Comparison of ENCODE assay signal across 8 cellular contexts in genomic region chr14:104977681-104978647, GRCh38. TPM values are rescaled to one million over a fixed set of nuclear protein-coding genes. Genes with fewer than 3 reads are reported as not detected.
DNase-seq lines count a peak whose midpoint lies in the region; ATAC-seq and TF ChIP-seq lines count a peak whose summit lies in the region.

Gene AHNAK2 (minus strand): TSS chr14:104978374. CDS start chr14:104978237, 137 bp downstream.

- H3K9me3 Mint-ChIP-seq in H9, result no peaks in the 10 kb centered on the region; a peak in 1 of 5 replicates
- no peaks in the 10 kb centered on the region for H3K9me3 Mint-ChIP-seq in activated T-helper 1 cell treated with anti-CD3 and anti-CD28 coated beads, Interleukin-12 subunit alpha, Interleukin-12 subunit beta, Interleukin-2, Interleukin-4 antibody, amounts not matched to agents 30 ng/mL and 10 ng/mL and 1 ng/mL, durations not matched to agents 14 hours and 24 hours and 36 hours
- H3K9me3 Mint-ChIP-seq in naive thymus-derived CD4-positive, alpha-beta T cell, result no peaks in the 10 kb centered on the region

- H3K36me3 ChIP-seq in naive thymus-derived CD4-positive, alpha-beta T cell (ENCODE audit: control insufficient read depth in 2 of 3, insufficient read depth in 3 of 3, low read length in 3 of 3), result no peaks in the 10 kb centered on the region
- no peaks in the 10 kb centered on the region for H3K36me3 ChIP-seq in testis (ENCODE audit: low read depth, missing control alignments)

- no peaks in the 10 kb centered on the region for H3K23me2 ChIP-seq in H9 (ENCODE audit: insufficient read length, low read depth, low read length, poor library complexity, severe bottlenecking)

- H3T11ph ChIP-seq in H9 (ENCODE audit: low read length), result no peak within 1 kb of the TSS

- no peaks in the 10 kb centered on the region for H3K79me2 ChIP-seq in H9 (ENCODE audit: insufficient read depth, low read length)

- DNase-seq in A172 (ENCODE audit: low spot score) (peak; percentile 45), H9 (peak; percentile 92), NOMO-1 treated with dmso at 0.1 percent for 144 hours (lab: John Stamatoyannopoulos, UW; ENCODE audit: unreplicated experiment) (peak; percentile 14), fibroblast of pulmonary artery (ENCODE audit: low read depth) (peak; percentile 70), testis (peak; percentile 79)
- DNase-seq in activated T-helper 1 cell treated with anti-CD3 and anti-CD28 coated beads, Interleukin-12 subunit alpha, Interleukin-12 subunit beta, Interleukin-2, Interleukin-4 antibody, amounts not matched to agents 30 ng/mL and 10 ng/mL and 1 ng/mL, durations not matched to agents 14 hours and 24 hours and 36 hours (ENCODE audit: low spot score), result peak; percentile 62
- DNase-seq in naive thymus-derived CD4-positive, alpha-beta T cell, result peak in 5 of 9 donors; percentile 22 to 77 (median 32)

- peak within 1 kb of the TSS; percentile 72 to 88 for H3K4me3 Mint-ChIP-seq in H9
- peak within 1 kb of the TSS; percentile 81 for H3K4me3 Mint-ChIP-seq in activated T-helper 1 cell treated with anti-CD3 and anti-CD28 coated beads, Interleukin-12 subunit alpha, Interleukin-12 subunit beta, Interleukin-2, Interleukin-4 antibody, amounts not matched to agents 30 ng/mL and 10 ng/mL and 1 ng/mL, durations not matched to agents 14 hours and 24 hours and 36 hours
- H3K4me3 Mint-ChIP-seq in naive thymus-derived CD4-positive, alpha-beta T cell, result peak within 1 kb of the TSS; percentile 70 to 92 (median 84)

- H2BK20ac ChIP-seq in H9 (ENCODE audit: low read depth, low read length, poor library complexity, severe bottlenecking), result no peak within 1 kb of the TSS

- H3K9me3 ChIP-seq in H9 (ENCODE audit: control insufficient read depth, low read depth, low read length) (no peaks in the 10 kb centered on the region), testis (no peaks in the 10 kb centered on the region)
- no peaks in the 10 kb centered on the region for H3K9me3 ChIP-seq in naive thymus-derived CD4-positive, alpha-beta T cell (ENCODE audit: control insufficient read depth in 2 of 3, low read length in 3 of 3)

- CTCF ChIA-PET in naive thymus-derived CD4-positive, alpha-beta T cell (lab: Charles Lee), result interaction anchor here (0.6 to 4.6 kb wide), 3 partner anchors 42 to 68 kb away, joined by 3 to 54 read pairs (median 4); no protein-coding TSS in a partner anchor

- POLR2A ChIA-PET in naive thymus-derived CD4-positive, alpha-beta T cell (lab: Charles Lee), result interaction anchor here (0.6 kb wide), 1 partner anchor 57 kb away, joined by 3 read pairs; no protein-coding TSS in a partner anchor

- WGBS in H9 (ENCODE audit: extremely low coverage, insufficient read length, low lambda C conversion rate), result no CpG with 5 or more reads among the region's 111 CpGs
- WGBS in testis, 2 donors, result 6 to 39% methylated on average over 16 to 70 of the region's 111 CpGs

- peaks cover 61% of the 10 kb centered on the region for H3K27me3 Mint-ChIP-seq in H9 (ENCODE audit: low read depth)
- peaks cover 22% of the 10 kb centered on the region for H3K27me3 Mint-ChIP-seq in activated T-helper 1 cell treated with anti-CD3 and anti-CD28 coated beads, Interleukin-12 subunit alpha, Interleukin-12 subunit beta, Interleukin-2, Interleukin-4 antibody, amounts not matched to agents 30 ng/mL and 10 ng/mL and 1 ng/mL, durations not matched to agents 14 hours and 24 hours and 36 hours (ENCODE audit: insufficient read depth)
- peaks cover 8 to 33% (median 16%) of the 10 kb centered on the region in 5 donors for H3K27me3 Mint-ChIP-seq in naive thymus-derived CD4-positive, alpha-beta T cell

- no peak within 1 kb of the TSS for H4K91ac ChIP-seq in H9 (ENCODE audit: insufficient read length, low read depth, low read length)

- no peak within 1 kb of the TSS for H3K4ac ChIP-seq in H9 (ENCODE audit: low read depth, low read length)

- H2AK5ac ChIP-seq in H9 (ENCODE audit: insufficient read length, low read length), result no peak within 1 kb of the TSS

- no peak within 1 kb of the TSS for H2BK5ac ChIP-seq in H9 (ENCODE audit: insufficient read length, low read length)

- H3K4me2 ChIP-seq in H9 (ENCODE audit: insufficient read depth, insufficient read length, low read length), result peak within 1 kb of the TSS; percentile 46

- H2BK120ac ChIP-seq in H9 (ENCODE audit: low read depth, low read length, poor library complexity, severe bottlenecking), result no peak within 1 kb of the TSS

- no peak within 1 kb of the TSS for H3K27ac Mint-ChIP-seq in H9
- H3K27ac Mint-ChIP-seq in activated T-helper 1 cell treated with anti-CD3 and anti-CD28 coated beads, Interleukin-12 subunit alpha, Interleukin-12 subunit beta, Interleukin-2, Interleukin-4 antibody, amounts not matched to agents 30 ng/mL and 10 ng/mL and 1 ng/mL, durations not matched to agents 14 hours and 24 hours and 36 hours, result no peak within 1 kb of the TSS
- H3K27ac Mint-ChIP-seq in naive thymus-derived CD4-positive, alpha-beta T cell, result peak within 1 kb of the TSS in 2 of 9 donors; percentile 51 to 82

- H4K8ac ChIP-seq in H9 (replicated peaks; ENCODE audit: insufficient read length, low read depth, low read length), result no peak within 1 kb of the TSS

- H3K27ac ChIP-seq in H9 (ENCODE audit: insufficient read length, low read depth, low read length) (no peak within 1 kb of the TSS), testis (no peak within 1 kb of the TSS)
- no peak within 1 kb of the TSS for H3K27ac ChIP-seq in naive thymus-derived CD4-positive, alpha-beta T cell (ENCODE audit: low read depth, low read length)

- H3K4me1 Mint-ChIP-seq in H9, result peaks cover 11 to 24% of the 10 kb centered on the region in 2 experiments
- H3K4me1 Mint-ChIP-seq in activated T-helper 1 cell treated with anti-CD3 and anti-CD28 coated beads, Interleukin-12 subunit alpha, Interleukin-12 subunit beta, Interleukin-2, Interleukin-4 antibody, amounts not matched to agents 30 ng/mL and 10 ng/mL and 1 ng/mL, durations not matched to agents 14 hours and 24 hours and 36 hours (ENCODE audit: low read depth), result peaks cover 11% of the 10 kb centered on the region
- H3K4me1 Mint-ChIP-seq in naive thymus-derived CD4-positive, alpha-beta T cell, result peaks cover 5 to 19% (median 13%) of the 10 kb centered on the region in 7 donors

- intact Hi-C loops in activated T-helper 1 cell treated with anti-CD3 and anti-CD28 coated beads, Interleukin-12 subunit alpha, Interleukin-12 subunit beta, Interleukin-2, Interleukin-4 antibody, amounts not matched to agents 30 ng/mL and 10 ng/mL and 1 ng/mL, durations not matched to agents 14 hours and 24 hours and 36 hours (cut with micrococcal nuclease), result loop anchor here (2.0 to 5.0 kb wide), 3 partner anchors 46 to 374 kb away; no protein-coding TSS in a partner anchor
- intact Hi-C loops in naive thymus-derived CD4-positive, alpha-beta T cell (cut with micrococcal nuclease), result loop anchor here in 1 of 2 donors (5.0 kb wide), 1 partner anchor 89 kb away; the partner anchor contains the start of gene GPR132
- intact Hi-C loops in testis (cut with DNase I; ENCODE audit: low total_unique reads), result loop anchor here (10.0 kb wide), 1 partner anchor 47 kb away; the partner anchor contains the start of gene CDCA4

- H3K36me3 Mint-ChIP-seq in H9 (ENCODE audit: insufficient read depth in 1 of 3, low read depth in 3 of 3), result no peaks in the 10 kb centered on the region
- no peaks in the 10 kb centered on the region for H3K36me3 Mint-ChIP-seq in activated T-helper 1 cell treated with anti-CD3 and anti-CD28 coated beads, Interleukin-12 subunit alpha, Interleukin-12 subunit beta, Interleukin-2, Interleukin-4 antibody, amounts not matched to agents 30 ng/mL and 10 ng/mL and 1 ng/mL, durations not matched to agents 14 hours and 24 hours and 36 hours (ENCODE audit: low read depth)
- H3K36me3 Mint-ChIP-seq in naive thymus-derived CD4-positive, alpha-beta T cell, result peaks cover 0 to 3% (median 0%) of the 10 kb centered on the region in 5 donors

- ATAC-seq in naive thymus-derived CD4-positive, alpha-beta T cell, result peak; percentile 79
- no peak for ATAC-seq in HG02885 (IDR thresholded peaks at IDR 0.05; ENCODE audit: poor library complexity, unreplicated experiment)

- TF ChIP-seq CTCF in H9 (conservative IDR thresholded peaks at IDR 0.05), result no peak
- no peak for TF ChIP-seq CTCF in fibroblast of pulmonary artery (IDR thresholded peaks at IDR 0.05; ENCODE audit: low read length, missing control alignments)
- no peak for TF ChIP-seq CTCF in testis (IDR thresholded peaks at IDR 0.05)

- H3K4me3 ChIP-seq in fibroblast of pulmonary artery (replicated peaks; ENCODE audit: low read depth, low read length), result peak within 1 kb of the TSS; percentile 51
- H3K4me3 ChIP-seq in naive thymus-derived CD4-positive, alpha-beta T cell (ENCODE audit: low read length), result no peak within 1 kb of the TSS
- peak within 1 kb of the TSS; percentile 44 to 50 for H3K4me3 ChIP-seq in testis

- H2AFZ ChIP-seq in H9 (ENCODE audit: low read length), result no peak within 1 kb of the TSS

- no peak within 1 kb of the TSS for H3K18ac ChIP-seq in H9 (ENCODE audit: insufficient read length, low read depth, low read length)

- H3K79me1 ChIP-seq in H9 (ENCODE audit: insufficient read depth, low read depth, low read length, poor library complexity, severe bottlenecking), result no peaks in the 10 kb centered on the region

- H3K4me1 ChIP-seq in H9 (ENCODE audit: insufficient read depth, low read length), result no peaks in the 10 kb centered on the region
- H3K4me1 ChIP-seq in naive thymus-derived CD4-positive, alpha-beta T cell (ENCODE audit: control insufficient read depth in 2 of 2, insufficient read depth in 2 of 2, low read length in 2 of 2), result peaks cover 0 to 7% of the 10 kb centered on the region in 2 donors
- peaks cover 16% of the 10 kb centered on the region for H3K4me1 ChIP-seq in testis

- H3K14ac ChIP-seq in H9 (ENCODE audit: insufficient read depth, low read length), result no peak within 1 kb of the TSS

- no peak within 1 kb of the TSS for H4K5ac ChIP-seq in H9 (ENCODE audit: insufficient read length, low read depth, low read length)

- H2BK15ac ChIP-seq in H9 (ENCODE audit: low read depth, low read length), result no peak within 1 kb of the TSS

- peaks cover 7% of the 10 kb centered on the region for H4K20me1 ChIP-seq in H9 (ENCODE audit: control insufficient read depth, insufficient read depth, insufficient read length)

- H3K23ac ChIP-seq in H9 (ENCODE audit: insufficient read length, low read depth, low read length), result no peak within 1 kb of the TSS

- TF ChIP-seq POLR2A in testis (IDR thresholded peaks at IDR 0.05), result no peak

- H3K9ac ChIP-seq in H9 (ENCODE audit: extremely low read depth, insufficient read length, low read length), result no peak within 1 kb of the TSS

- no peak within 1 kb of the TSS for H3K56ac ChIP-seq in H9 (ENCODE audit: insufficient read length, low read depth, low read length)

- H2BK12ac ChIP-seq in H9 (ENCODE audit: insufficient read length, low read depth, low read length), result no peak within 1 kb of the TSS

- peaks cover 14% of the 10 kb centered on the region; the same call in 1 of the 2 replicates for H3K27me3 ChIP-seq in H9 (ENCODE audit: insufficient read depth, low read length)
- H3K27me3 ChIP-seq in naive thymus-derived CD4-positive, alpha-beta T cell (ENCODE audit: control insufficient read depth in 2 of 2, insufficient read depth in 2 of 2, low read length in 2 of 2), result peaks cover 0 to 8% of the 10 kb centered on the region in 2 donors
- H3K27me3 ChIP-seq in testis, result no peaks in the 10 kb centered on the region

RNA-seq across cellular contexts. Expression of gene AHNAK2, which starts in this region (rescaled TPM):
- 162 and 191 TPM in 2 replicates for total RNA-seq in A172 (2014; rRNA removed; shearing (Covaris generic))
- total RNA-seq in H9 (2021), result 2.3 and 2.8 TPM in 2 replicates
- 0.02 and 0.05 TPM in 2 replicates for total RNA-seq in activated T-helper 1 cell treated with anti-CD3 and anti-CD28 coated beads, Interleukin-12 subunit alpha, Interleukin-12 subunit beta, Interleukin-2, Interleukin-4 antibody, amounts not matched to agents 30 ng/mL and 10 ng/mL and 1 ng/mL, durations not matched to agents 14 hours and 24 hours and 36 hours
- under 1 TPM in 1 of 5 experiments, not detected in 4; 0.02 TPM for total RNA-seq in naive thymus-derived CD4-positive, alpha-beta T cell
- not detected for polyA plus RNA-seq in naive thymus-derived CD4-positive, alpha-beta T cell
- total RNA-seq in testis, result 10 to 100 TPM; 10.8 to 12.8 TPM
- polyA plus RNA-seq in testis (ENCODE audit: insufficient read depth, low read depth, low replicate concordance), result 15.1 TPM

Comparison
In these comparisons a context has a peak if more than half of its experiments do, and no peak if none do; other contexts are left out.
1. RNA of gene AHNAK2 (total RNA-seq): 162 to 191 TPM in A172; 10.8 to 12.8 TPM in testis, 2.3 to 2.8 TPM in H9, 0.02 to 0.05 TPM in activated T-helper 1 cell treated with anti-CD3 and anti-CD28 coated beads, Interleukin-12 subunit alpha, Interleukin-12 subunit beta, Interleukin-2, Interleukin-4 antibody, amounts not matched to agents 30 ng/mL and 10 ng/mL and 1 ng/mL, durations not matched to agents 14 hours and 24 hours and 36 hours and 0.02 TPM in naive thymus-derived CD4-positive, alpha-beta T cell; every median in the first group is over 10 times any median in the second.
2. RNA of gene AHNAK2 (polyA plus RNA-seq): 15.1 TPM in testis (single experiment); not detected in naive thymus-derived CD4-positive, alpha-beta T cell; every median in the first group is over 10 times any median in the second.
3. Peak in DNase-seq in activated T-helper 1 cell treated with anti-CD3 and anti-CD28 coated beads, Interleukin-12 subunit alpha, Interleukin-12 subunit beta, Interleukin-2, Interleukin-4 antibody, amounts not matched to agents 30 ng/mL and 10 ng/mL and 1 ng/mL, durations not matched to agents 14 hours and 24 hours and 36 hours; RNA of the gene not detected or under 1 TPM.
4. Peak in DNase-seq and ATAC-seq in naive thymus-derived CD4-positive, alpha-beta T cell; RNA of the gene not detected or under 1 TPM.
5. DNase-seq: peak in every context shown above with its lines; median percentile 92 in H9; 79 in testis; 70 in fibroblast of pulmonary artery; 62 in activated T-helper 1 cell treated with anti-CD3 and anti-CD28 coated beads, Interleukin-12 subunit alpha, Interleukin-12 subunit beta, Interleukin-2, Interleukin-4 antibody, amounts not matched to agents 30 ng/mL and 10 ng/mL and 1 ng/mL, durations not matched to agents 14 hours and 24 hours and 36 hours; 45 in A172; 32 in naive thymus-derived CD4-positive, alpha-beta T cell; 14 in NOMO-1 treated with dmso at 0.1 percent for 144 hours.
6. Peak in every context shown above with its lines, with median percentiles within 50 percentile points of each other: H3K4me3 Mint-ChIP-seq.